8 cellular contexts compared by ENCODE assay signal in the genomic region with DNA sequence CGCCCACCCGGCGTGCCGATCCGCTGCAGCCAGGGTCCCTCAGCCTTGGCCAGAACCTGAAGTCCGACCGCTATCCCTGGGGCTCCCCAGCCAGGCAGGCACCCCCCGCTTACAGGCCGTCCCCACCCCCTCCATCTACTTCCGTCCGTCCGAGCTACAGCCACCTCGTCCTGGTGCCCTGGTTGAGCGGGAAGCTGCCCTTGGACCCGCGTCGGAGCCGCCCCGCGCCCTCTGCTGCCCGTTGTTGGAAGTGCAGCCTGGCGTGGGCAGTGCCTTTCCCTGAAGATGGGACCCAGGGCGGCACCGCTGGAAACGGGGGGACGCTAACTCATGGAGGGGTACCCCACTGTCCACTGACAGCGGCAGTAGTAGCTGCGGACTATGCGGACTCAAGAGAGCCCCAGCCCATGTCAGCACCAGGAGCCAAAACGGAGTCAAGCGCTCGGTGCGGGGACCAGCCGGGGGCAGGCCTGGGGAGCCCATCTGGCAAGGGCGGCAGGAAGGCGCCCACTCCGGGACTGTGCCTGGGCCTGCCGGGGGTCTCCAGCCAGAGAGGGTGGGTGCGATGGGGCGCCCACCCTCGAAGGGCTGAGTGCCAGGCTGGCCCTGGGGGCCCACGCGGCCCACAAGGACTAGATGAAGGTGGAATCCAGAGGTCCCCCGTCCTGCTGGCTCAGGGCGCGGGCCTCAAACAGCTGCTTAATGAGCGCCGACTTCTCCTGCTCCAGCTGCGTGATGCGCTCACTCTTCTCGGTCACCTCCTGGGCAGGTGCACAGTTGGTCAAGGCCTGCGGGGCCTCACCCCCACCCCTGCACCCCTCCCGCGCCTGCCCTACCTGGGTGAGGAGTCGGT. TPM values are rescaled to one million over a fixed set of nuclear protein-coding genes. Genes with fewer than 3 reads are reported as not detected.
A peak's percentile ranks its signal among the peaks of the same experiment; 100 is the strongest.
DNase-seq lines count a peak whose midpoint lies in the region; ATAC-seq, FAIRE-seq and TF ChIP-seq lines count a peak whose summit lies in the region.

No MANE protein-coding gene starts in this region.

- H4K20me1 ChIP-seq in KMS-11 (ENCODE audit: insufficient read depth) (0 out of 2 replicates have a peak, but pooled peaks cover 2% of the 10 kb centered on the region), HepG2 (ENCODE audit: insufficient read depth, low read length) (peaks cover 3% of the 10 kb centered on the region; the same call in 1 of the 2 replicates)

- peaks cover 8% of the 10 kb centered on the region for H3K4me1 Mint-ChIP-seq in activated B cell treated with CpG ODN at 0.5 μM for 24 hours

- ATAC-seq in activated B cell treated with CpG ODN at 0.5 μM for 24 hours (ENCODE audit: low read depth), result peak; percentile 26
- peak; percentile 33 for ATAC-seq in HepG2
- no peak for ATAC-seq in HG02870 (IDR thresholded peaks at IDR 0.05; ENCODE audit: unreplicated experiment)

- CTCF ChIA-PET in activated B cell treated with CpG ODN at 0.5 μM for 24 hours (lab: Charles Lee) (interaction anchor here (0.6 to 2.1 kb wide), 8 partner anchors 12 to 116 kb away, joined by 3 to 12 read pairs (median 4); a partner anchor contains a TSS), HepG2 (lab: Yijun Ruan, JAX; ENCODE audit: low intra/inter-chr PET ratio, low total read pairs) (interaction anchor here (1.0 to 1.3 kb wide), 3 partner anchors 10 to 18 kb away, joined by 3 to 16 read pairs (median 11); a partner anchor contains a TSS)

- peaks cover 6% of the 10 kb centered on the region for H3K27me3 Mint-ChIP-seq in activated B cell treated with CpG ODN at 0.5 μM for 24 hours

- H3K9me3 ChIP-seq in HepG2 (ENCODE audit: low read length), result no peaks in the 10 kb centered on the region

- no peak for TF ChIP-seq POLR2A in HepG2 (IDR thresholded peaks at IDR 0.05; ENCODE audit: insufficient read depth in 1 of 2, low read depth in 2 of 2, low read length in 2 of 2)

- H3K4me1 ChIP-seq in KMS-11 (ENCODE audit: low read depth, poor library complexity, severe bottlenecking) (peaks cover 14% of the 10 kb centered on the region), HepG2 (ENCODE audit: insufficient read depth, low read length) (peaks cover 25% of the 10 kb centered on the region)

- FAIRE-seq in D721Med (lab: Jason Lieb, UNC) (no peak), HepG2 (lab: Jason Lieb, UNC) (peak; percentile 4)

- no peak overlapping the region for H3K27ac Mint-ChIP-seq in activated B cell treated with CpG ODN at 0.5 μM for 24 hours

- H3K27me3 ChIP-seq in KMS-11 (ENCODE audit: insufficient read depth, low read depth) (peaks cover 13% of the 10 kb centered on the region; the same call in 1 of the 2 replicates), HepG2 (ENCODE audit: control insufficient read depth in 1 of 2, insufficient read depth in 2 of 2, low read length in 2 of 2) (no peaks in the 10 kb centered on the region; a peak in 1 of 5 replicates)

- H3K9ac ChIP-seq in KMS-11, result no peak overlapping the region
- no peak overlapping the region for H3K9ac ChIP-seq in HepG2 (ENCODE audit: insufficient read depth, low read depth, low read length)

- H3K79me2 ChIP-seq in KMS-11 (ENCODE audit: insufficient read depth, low read depth) (no peaks in the 10 kb centered on the region), HepG2 (ENCODE audit: insufficient read depth, low read length) (peaks cover 8% of the 10 kb centered on the region)

- H2AFZ ChIP-seq in KMS-11 (ENCODE audit: low read depth) (no peak overlapping the region), HepG2 (ENCODE audit: low read length) (no peak overlapping the region)

- H3K9me3 Mint-ChIP-seq in activated B cell treated with CpG ODN at 0.5 μM for 24 hours, result no peaks in the 10 kb centered on the region

- POLR2A ChIA-PET in activated B cell treated with CpG ODN at 0.5 μM for 24 hours (lab: Charles Lee) (interaction anchor here (0.6 kb wide), 1 partner anchor 22 kb away, joined by 14 read pairs; no protein-coding TSS in a partner anchor), HepG2 (lab: Yijun Ruan, JAX) (interaction anchor here (1.0 to 1.1 kb wide), 3 partner anchors 9 to 22 kb away, joined by 3 to 15 read pairs (median 6); a partner anchor contains a TSS)

- peak; percentile 88 for TF ChIP-seq RAD21 in HepG2 (CRISPR knock-in tag; IDR thresholded peaks at IDR 0.05)

- no peak overlapping the region for H3K4me3 Mint-ChIP-seq in activated B cell treated with CpG ODN at 0.5 μM for 24 hours

- intact Hi-C loops in activated B cell treated with CpG ODN at 0.5 μM for 24 hours (cut with micrococcal nuclease) (loop anchor here (1.0 kb wide), 1 partner anchor 277 kb away; no protein-coding TSS in a partner anchor), HepG2 (cut with micrococcal nuclease; ENCODE audit: unreplicated experiment) (no loop called here)

- TF ChIP-seq CTCF in D721Med (IDR thresholded peaks at IDR 0.05; ENCODE audit: insufficient read depth, missing control alignments), result peak; percentile 83
- peak; percentile 88 for TF ChIP-seq CTCF in KMS-11 (conservative IDR thresholded peaks at IDR 0.05; ENCODE audit: low read depth, low read length)
- peak; percentile 87 for TF ChIP-seq CTCF in activated B cell treated with CpG ODN at 0.5 μM for 24 hours (IDR thresholded peaks at IDR 0.05)
- peak; percentile 98 for TF ChIP-seq CTCF in HepG2 (CRISPR knock-in tag; IDR thresholded peaks at IDR 0.05)

- 96% methylated on average over 17 of the region's 55 CpGs for WGBS in HepG2 (ENCODE audit: low lambda C conversion rate)

- TF ChIP-seq EP300 in HepG2 (IDR thresholded peaks at IDR 0.05; ENCODE audit: low read depth in 2 of 2, low read length in 2 of 2) (no peak), HepG2 (CRISPR knock-in tag; IDR thresholded peaks at IDR 0.05; ENCODE audit: borderline replicate concordance) (no peak)

- BruUV-seq in HepG2 (replicated peaks; lab: Mats Ljungman, UMichigan), result no TSS peak

- no peak overlapping the region for H3K4me2 ChIP-seq in KMS-11
- no peak overlapping the region for H3K4me2 ChIP-seq in HepG2 (ENCODE audit: low read depth, low read length)

- DNase-seq in D721Med (ENCODE audit: insufficient read length, low spot score) (no peak), activated B cell treated with CpG ODN at 0.5 μM for 24 hours (peak; percentile 65), HepG2 (ENCODE audit: low spot score) (peak; percentile 41), COR-L47 (lab: John Stamatoyannopoulos, UW) (no peak)
- peak; percentile 30 for DNase-seq in central memory CD4-positive, alpha-beta T cell
- peak; percentile 85 for DNase-seq in stimulated activated CD8-positive, alpha-beta memory T cell treated with anti-CD3 and anti-CD28 coated beads, Interleukin-4, amount 100 ng/mL, for 48 hours

- H3K27ac ChIP-seq in KMS-11 (no peak overlapping the region), HepG2 (ENCODE audit: extremely low read length, insufficient read depth, low read length) (no peak overlapping the region)

- H3K4me3 ChIP-seq in KMS-11 (IDR thresholded peaks at IDR 0.05; ENCODE audit: insufficient read depth, low read depth, low read length) (no peak overlapping the region), HepG2 (replicated peaks in 1 of 3; ENCODE audit: insufficient read depth in 1 of 3, low read depth in 2 of 3, low read length in 3 of 3) (no peak overlapping the region)

- no peaks in the 10 kb centered on the region for H3K36me3 ChIP-seq in KMS-11 (ENCODE audit: insufficient read depth)
- H3K36me3 ChIP-seq in HepG2 (replicated peaks in 1 of 2; ENCODE audit: control insufficient read depth in 1 of 2, insufficient read depth in 2 of 2, low read length in 2 of 2), result peaks cover 3 to 16% of the 10 kb centered on the region in 2 experiments; a peak in 2 of 5 replicates

- in situ Hi-C loops in HepG2 (cut with HindIII; ENCODE audit: extremely low pct_ligation_motif_present, low pct_unique_long_range_greater_than_20kb), result no loop called here

- no peaks in the 10 kb centered on the region for H3K36me3 Mint-ChIP-seq in activated B cell treated with CpG ODN at 0.5 μM for 24 hours (ENCODE audit: low read depth)

RNA-seq across cellular contexts. Expression of a gene that starts 6.1 kb away (rescaled TPM):
- total RNA-seq in activated B cell treated with CpG ODN at 0.5 μM for 24 hours, result 0.80 and 0.81 TPM in 2 replicates
- 35.9 and 42.8 TPM in 2 replicates for total RNA-seq in HepG2 (2016; rRNA removed; fragmentation: Illumina TruSeq; extraction: Trizol)
- total RNA-seq in HepG2 (2016; cell fraction: cytosol; rRNA removed; fragmentation: Illumina TruSeq; extraction: Trizol; ENCODE audit: low read depth), result 7.0 and 7.1 TPM in 2 replicates
- total RNA-seq in HepG2 (2016; cell fraction: insoluble cytoplasmic fraction; rRNA removed; fragmentation: Illumina TruSeq; extraction: Trizol), result 34.9 and 42.2 TPM in 2 replicates
- total RNA-seq in HepG2 (2016; cell fraction: membrane; rRNA removed; fragmentation: Illumina TruSeq; extraction: Trizol), result 29.9 and 31.6 TPM in 2 replicates
- 23.7 and 28.1 TPM in 2 replicates for total RNA-seq in HepG2 (2016; cell fraction: nucleus; rRNA removed; fragmentation: Illumina TruSeq; extraction: Trizol)
- 18.7 and 21.9 TPM in 2 replicates for polyA plus RNA-seq in HepG2 (2011; rRNA removed)
- polyA plus RNA-seq in HepG2 (2011; cell fraction: cytosol; rRNA removed), result 16.4 and 40.1 TPM in 2 replicates
- polyA plus RNA-seq in HepG2 (2011; cell fraction: nucleus; rRNA removed), result 28.3 and 52.1 TPM in 2 replicates
- polyA plus RNA-seq in HepG2 (2012), result 12.0 and 19.0 TPM in 2 replicates
- polyA plus RNA-seq in HepG2 (2016; cell fraction: cytosol; fragmentation: Illumina TruSeq; extraction: Trizol; ENCODE audit: low read depth), result 6.8 and 7.6 TPM in 2 replicates
- polyA plus RNA-seq in HepG2 (2016; cell fraction: insoluble cytoplasmic fraction; fragmentation: Illumina TruSeq; extraction: Trizol; ENCODE audit: low read depth), result 33.9 and 39.2 TPM in 2 replicates
- 23.3 and 27.0 TPM in 2 replicates for polyA plus RNA-seq in HepG2 (2016; cell fraction: membrane; fragmentation: Illumina TruSeq; extraction: Trizol; ENCODE audit: low read depth)
- polyA plus RNA-seq in HepG2 (2016; cell fraction: nucleus; fragmentation: Illumina TruSeq; extraction: Trizol; ENCODE audit: insufficient read depth, low read depth), result 44.9 and 46.9 TPM in 2 replicates
- 38.7 and 55.4 TPM in 2 replicates for polyA minus RNA-seq in HepG2 (2011; rRNA and poly(A)+ RNA removed; ENCODE audit: low replicate concordance)
- 18.6 and 32.8 TPM in 2 replicates for polyA minus RNA-seq in HepG2 (2011; cell fraction: cytosol; rRNA and poly(A)+ RNA removed)
- polyA minus RNA-seq in HepG2 (2011; cell fraction: nucleus; rRNA and poly(A)+ RNA removed), result 7.3 and 8.6 TPM in 2 replicates

RNA-seq across cellular contexts. Expression of a gene that starts 10.4 kb away (rescaled TPM):
- total RNA-seq in activated B cell treated with CpG ODN at 0.5 μM for 24 hours (not detected in 2 replicates), HepG2 (2016; rRNA removed; fragmentation: Illumina TruSeq; extraction: Trizol) (0.87 and 0.95 TPM in 2 replicates)
- 0.61 and 0.88 TPM in 2 replicates for total RNA-seq in HepG2 (2016; cell fraction: cytosol; rRNA removed; fragmentation: Illumina TruSeq; extraction: Trizol; ENCODE audit: low read depth)
- 0.74 and 0.82 TPM in 2 replicates for total RNA-seq in HepG2 (2016; cell fraction: insoluble cytoplasmic fraction; rRNA removed; fragmentation: Illumina TruSeq; extraction: Trizol)
- total RNA-seq in HepG2 (2016; cell fraction: membrane; rRNA removed; fragmentation: Illumina TruSeq; extraction: Trizol), result 0.69 and 0.71 TPM in 2 replicates
- 3.4 and 3.6 TPM in 2 replicates for total RNA-seq in HepG2 (2016; cell fraction: nucleus; rRNA removed; fragmentation: Illumina TruSeq; extraction: Trizol)
- polyA plus RNA-seq in HepG2 (2011; rRNA removed), result 3.2 and 4.1 TPM in 2 replicates
- polyA plus RNA-seq in HepG2 (2011; cell fraction: cytosol; rRNA removed), result 2.1 and 3.2 TPM in 2 replicates
- polyA plus RNA-seq in HepG2 (2011; cell fraction: nucleus; rRNA removed), result 41.8 and 49.4 TPM in 2 replicates
- polyA plus RNA-seq in HepG2 (2012), result 21.3 and 23.9 TPM in 2 replicates
- polyA plus RNA-seq in HepG2 (2016; cell fraction: cytosol; fragmentation: Illumina TruSeq; extraction: Trizol; ENCODE audit: low read depth), result 1.5 and 1.8 TPM in 2 replicates
- 2.3 and 2.8 TPM in 2 replicates for polyA plus RNA-seq in HepG2 (2016; cell fraction: insoluble cytoplasmic fraction; fragmentation: Illumina TruSeq; extraction: Trizol; ENCODE audit: low read depth)
- polyA plus RNA-seq in HepG2 (2016; cell fraction: membrane; fragmentation: Illumina TruSeq; extraction: Trizol; ENCODE audit: low read depth), result 2.2 and 2.6 TPM in 2 replicates
- polyA plus RNA-seq in HepG2 (2016; cell fraction: nucleus; fragmentation: Illumina TruSeq; extraction: Trizol; ENCODE audit: insufficient read depth, low read depth), result 12.9 and 17.3 TPM in 2 replicates
- polyA minus RNA-seq in HepG2 (2011; rRNA and poly(A)+ RNA removed; ENCODE audit: low replicate concordance), result 8.8 TPM in 1 of 2 replicates, not detected in the other
- 9.0 and 9.2 TPM in 2 replicates for polyA minus RNA-seq in HepG2 (2011; cell fraction: cytosol; rRNA and poly(A)+ RNA removed)
- polyA minus RNA-seq in HepG2 (2011; cell fraction: nucleus; rRNA and poly(A)+ RNA removed), result 5.5 and 6.4 TPM in 2 replicates

RNA-seq across cellular contexts. Expression of a gene that starts 13.1 kb away (rescaled TPM):
- total RNA-seq in activated B cell treated with CpG ODN at 0.5 μM for 24 hours (13.4 and 17.2 TPM in 2 replicates), HepG2 (2016; rRNA removed; fragmentation: Illumina TruSeq; extraction: Trizol) (6.2 and 6.4 TPM in 2 replicates)
- 1.7 and 1.8 TPM in 2 replicates for total RNA-seq in HepG2 (2016; cell fraction: cytosol; rRNA removed; fragmentation: Illumina TruSeq; extraction: Trizol; ENCODE audit: low read depth)
- total RNA-seq in HepG2 (2016; cell fraction: insoluble cytoplasmic fraction; rRNA removed; fragmentation: Illumina TruSeq; extraction: Trizol), result 4.5 and 6.7 TPM in 2 replicates
- total RNA-seq in HepG2 (2016; cell fraction: membrane; rRNA removed; fragmentation: Illumina TruSeq; extraction: Trizol), result 3.0 and 3.1 TPM in 2 replicates
- 4.9 and 5.4 TPM in 2 replicates for total RNA-seq in HepG2 (2016; cell fraction: nucleus; rRNA removed; fragmentation: Illumina TruSeq; extraction: Trizol)
- 5.4 and 6.0 TPM in 2 replicates for polyA plus RNA-seq in HepG2 (2011; rRNA removed)
- 3.8 and 4.1 TPM in 2 replicates for polyA plus RNA-seq in HepG2 (2011; cell fraction: cytosol; rRNA removed)
- polyA plus RNA-seq in HepG2 (2011; cell fraction: nucleus; rRNA removed), result 43.5 and 57.7 TPM in 2 replicates
- polyA plus RNA-seq in HepG2 (2012), result 4.9 and 5.0 TPM in 2 replicates
- polyA plus RNA-seq in HepG2 (2016; cell fraction: cytosol; fragmentation: Illumina TruSeq; extraction: Trizol; ENCODE audit: low read depth), result 1.1 and 1.2 TPM in 2 replicates
- polyA plus RNA-seq in HepG2 (2016; cell fraction: insoluble cytoplasmic fraction; fragmentation: Illumina TruSeq; extraction: Trizol; ENCODE audit: low read depth), result 6.4 and 8.8 TPM in 2 replicates
- polyA plus RNA-seq in HepG2 (2016; cell fraction: membrane; fragmentation: Illumina TruSeq; extraction: Trizol; ENCODE audit: low read depth), result 3.0 and 3.6 TPM in 2 replicates
- polyA plus RNA-seq in HepG2 (2016; cell fraction: nucleus; fragmentation: Illumina TruSeq; extraction: Trizol; ENCODE audit: insufficient read depth, low read depth), result 22.7 and 23.1 TPM in 2 replicates
- polyA minus RNA-seq in HepG2 (2011; rRNA and poly(A)+ RNA removed; ENCODE audit: low replicate concordance), result 2.2 and 5.1 TPM in 2 replicates
- 3.0 and 3.2 TPM in 2 replicates for polyA minus RNA-seq in HepG2 (2011; cell fraction: cytosol; rRNA and poly(A)+ RNA removed)
- polyA minus RNA-seq in HepG2 (2011; cell fraction: nucleus; rRNA and poly(A)+ RNA removed), result 5.6 and 7.1 TPM in 2 replicates

RNA-seq across cellular contexts. Expression of a gene that starts 18.3 kb away (rescaled TPM):
- total RNA-seq in activated B cell treated with CpG ODN at 0.5 μM for 24 hours (0.18 TPM in 1 of 2 replicates, not detected in the other), HepG2 (2016; rRNA removed; fragmentation: Illumina TruSeq; extraction: Trizol) (0.63 and 0.84 TPM in 2 replicates)
- 1.2 TPM in 1 of 2 replicates, not detected in the other for total RNA-seq in HepG2 (2016; cell fraction: cytosol; rRNA removed; fragmentation: Illumina TruSeq; extraction: Trizol; ENCODE audit: low read depth)
- total RNA-seq in HepG2 (2016; cell fraction: insoluble cytoplasmic fraction; rRNA removed; fragmentation: Illumina TruSeq; extraction: Trizol), result 0.65 and 1.7 TPM in 2 replicates
- 0.59 and 0.79 TPM in 2 replicates for total RNA-seq in HepG2 (2016; cell fraction: membrane; rRNA removed; fragmentation: Illumina TruSeq; extraction: Trizol)
- total RNA-seq in HepG2 (2016; cell fraction: nucleus; rRNA removed; fragmentation: Illumina TruSeq; extraction: Trizol), result 2.7 and 4.8 TPM in 2 replicates
- 5.4 and 7.0 TPM in 2 replicates for polyA plus RNA-seq in HepG2 (2011; rRNA removed)
- 1.7 and 3.4 TPM in 2 replicates for polyA plus RNA-seq in HepG2 (2011; cell fraction: cytosol; rRNA removed)
- 93.3 and 114 TPM in 2 replicates for polyA plus RNA-seq in HepG2 (2011; cell fraction: nucleus; rRNA removed)
- 4.5 and 8.4 TPM in 2 replicates for polyA plus RNA-seq in HepG2 (2012)
- polyA plus RNA-seq in HepG2 (2016; cell fraction: cytosol; fragmentation: Illumina TruSeq; extraction: Trizol; ENCODE audit: low read depth), result 1.00 and 1.1 TPM in 2 replicates
- polyA plus RNA-seq in HepG2 (2016; cell fraction: insoluble cytoplasmic fraction; fragmentation: Illumina TruSeq; extraction: Trizol; ENCODE audit: low read depth), result 0.67 and 1.8 TPM in 2 replicates
- polyA plus RNA-seq in HepG2 (2016; cell fraction: membrane; fragmentation: Illumina TruSeq; extraction: Trizol; ENCODE audit: low read depth), result 1.1 and 1.5 TPM in 2 replicates
- polyA plus RNA-seq in HepG2 (2016; cell fraction: nucleus; fragmentation: Illumina TruSeq; extraction: Trizol; ENCODE audit: insufficient read depth, low read depth), result 9.8 and 12.2 TPM in 2 replicates
- polyA minus RNA-seq in HepG2 (2011; rRNA and poly(A)+ RNA removed; ENCODE audit: low replicate concordance), result 1.9 and 12.5 TPM in 2 replicates
- polyA minus RNA-seq in HepG2 (2011; cell fraction: cytosol; rRNA and poly(A)+ RNA removed), result 2.9 and 3.0 TPM in 2 replicates
- 3.9 and 4.2 TPM in 2 replicates for polyA minus RNA-seq in HepG2 (2011; cell fraction: nucleus; rRNA and poly(A)+ RNA removed)

RNA-seq across cellular contexts. Expression of a gene that starts 22.5 kb away (rescaled TPM):
- 33.6 and 37.7 TPM in 2 replicates for total RNA-seq in activated B cell treated with CpG ODN at 0.5 μM for 24 hours
- total RNA-seq in HepG2 (2016; rRNA removed; fragmentation: Illumina TruSeq; extraction: Trizol), result 19.0 and 48.9 TPM in 2 replicates
- total RNA-seq in HepG2 (2016; cell fraction: cytosol; rRNA removed; fragmentation: Illumina TruSeq; extraction: Trizol; ENCODE audit: low read depth), result 9.3 and 10.3 TPM in 2 replicates
- 17.2 and 48.2 TPM in 2 replicates for total RNA-seq in HepG2 (2016; cell fraction: insoluble cytoplasmic fraction; rRNA removed; fragmentation: Illumina TruSeq; extraction: Trizol)
- 17.0 and 19.9 TPM in 2 replicates for total RNA-seq in HepG2 (2016; cell fraction: membrane; rRNA removed; fragmentation: Illumina TruSeq; extraction: Trizol)
- 44.7 and 51.0 TPM in 2 replicates for total RNA-seq in HepG2 (2016; cell fraction: nucleus; rRNA removed; fragmentation: Illumina TruSeq; extraction: Trizol)
- 59.5 and 60.6 TPM in 2 replicates for polyA plus RNA-seq in HepG2 (2011; rRNA removed)
- polyA plus RNA-seq in HepG2 (2011; cell fraction: cytosol; rRNA removed), result 48.6 and 64.5 TPM in 2 replicates
- polyA plus RNA-seq in HepG2 (2011; cell fraction: nucleus; rRNA removed), result 146 and 162 TPM in 2 replicates
- polyA plus RNA-seq in HepG2 (2012), result 30.5 and 38.6 TPM in 2 replicates
- 6.7 and 6.8 TPM in 2 replicates for polyA plus RNA-seq in HepG2 (2016; cell fraction: cytosol; fragmentation: Illumina TruSeq; extraction: Trizol; ENCODE audit: low read depth)
- 16.2 and 18.3 TPM in 2 replicates for polyA plus RNA-seq in HepG2 (2016; cell fraction: insoluble cytoplasmic fraction; fragmentation: Illumina TruSeq; extraction: Trizol; ENCODE audit: low read depth)
- 11.2 and 12.8 TPM in 2 replicates for polyA plus RNA-seq in HepG2 (2016; cell fraction: membrane; fragmentation: Illumina TruSeq; extraction: Trizol; ENCODE audit: low read depth)
- polyA plus RNA-seq in HepG2 (2016; cell fraction: nucleus; fragmentation: Illumina TruSeq; extraction: Trizol; ENCODE audit: insufficient read depth, low read depth), result 78.7 and 83.1 TPM in 2 replicates
- 71.9 and 74.1 TPM in 2 replicates for polyA minus RNA-seq in HepG2 (2011; rRNA and poly(A)+ RNA removed; ENCODE audit: low replicate concordance)
- polyA minus RNA-seq in HepG2 (2011; cell fraction: cytosol; rRNA and poly(A)+ RNA removed), result 24.7 and 26.8 TPM in 2 replicates
- 40.9 and 45.3 TPM in 2 replicates for polyA minus RNA-seq in HepG2 (2011; cell fraction: nucleus; rRNA and poly(A)+ RNA removed)

Comparison
In these comparisons a context has a peak if more than half of its experiments do, and no peak if none do; other contexts are left out.
1. DNase-seq: peak in activated B cell treated with CpG ODN at 0.5 μM for 24 hours (single experiment), central memory CD4-positive, alpha-beta T cell (single experiment), HepG2 (single experiment) and stimulated activated CD8-positive, alpha-beta memory T cell treated with anti-CD3 and anti-CD28 coated beads, Interleukin-4, amount 100 ng/mL, for 48 hours (single experiment); none in D721Med (single experiment) and COR-L47 (single experiment).
2. Peak in every context shown above with its lines, with median percentiles within 50 percentile points of each other: CTCF ChIP-seq.